In the genomic region with DNA sequence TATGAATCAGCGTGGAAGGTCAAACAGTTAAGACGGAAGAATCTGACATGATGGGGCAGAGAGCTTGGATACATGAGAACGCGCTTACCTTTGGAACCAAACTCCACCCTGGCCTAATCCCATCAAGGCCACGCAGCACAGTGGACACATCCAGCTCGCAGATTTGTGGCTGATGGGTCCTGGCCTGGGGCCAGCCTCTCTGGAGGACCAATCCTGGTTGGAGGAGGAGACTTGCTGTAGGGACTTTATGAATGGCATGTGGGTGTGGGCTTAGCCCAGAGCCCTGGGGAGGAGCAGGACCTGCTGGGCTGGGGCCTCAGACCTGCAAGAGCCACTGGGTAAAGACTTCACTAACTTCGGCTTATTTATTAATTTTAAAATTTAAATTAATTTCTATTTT, we compare ENCODE assay signal across 12 cellular contexts.
DNase-seq lines count a peak whose midpoint lies in the region; ATAC-seq, FAIRE-seq and TF ChIP-seq lines count a peak whose summit lies in the region.
"Had no signal": no experiment of that assay in that cellular context is flagged by ENCODE, and none has a peak within 500 bp of the region (broad histone marks: within the 10 kb centered on the region; RNA-seq: fewer than 3 reads in every experiment).

No MANE protein-coding gene starts in this region.

- H3K79me2 ChIP-seq in HepG2 (ENCODE audit: insufficient read depth, low read length): no peaks in the 10 kb centered on the region

- no TSS peak for BruUV-seq in HepG2 (replicated peaks; lab: Mats Ljungman, UMichigan)

- in situ Hi-C loops in HepG2 (cut with HindIII; ENCODE audit: extremely low pct_ligation_motif_present, low pct_unique_long_range_greater_than_20kb): no loop called here

- no peak overlapping the region for H3K27ac ChIP-seq in HepG2 (ENCODE audit: extremely low read length, insufficient read depth, low read length)
- no peak overlapping the region for H3K27ac ChIP-seq in right lobe of liver
- H3K27ac ChIP-seq: A549 had no signal

- H3K4me2 ChIP-seq in HepG2 (ENCODE audit: low read depth, low read length): no peak overlapping the region
- H3K4me2 ChIP-seq: A549 had no signal

- H3K4me1 ChIP-seq in HepG2 (ENCODE audit: insufficient read depth, low read length) (no peaks in the 10 kb centered on the region), right lobe of liver (no peaks in the 10 kb centered on the region)
- H3K4me1 ChIP-seq: A549, Caco-2 had no signal

- no peak overlapping the region for H3K9ac ChIP-seq in HepG2 (ENCODE audit: insufficient read depth, low read depth, low read length)

- no peak for TF ChIP-seq CTCF in HepG2 (CRISPR knock-in tag; IDR thresholded peaks at IDR 0.05)
- TF ChIP-seq CTCF in right lobe of liver (IDR thresholded peaks at IDR 0.05): no peak

- no peak overlapping the region for H2AFZ ChIP-seq in HepG2 (ENCODE audit: low read length)

- peaks cover 1 to 24% of the 10 kb centered on the region in 2 experiments; a peak in 3 of 5 replicates for H3K27me3 ChIP-seq in HepG2 (ENCODE audit: control insufficient read depth in 1 of 2, insufficient read depth in 2 of 2, low read length in 2 of 2)
- H3K27me3 ChIP-seq in right lobe of liver: peaks cover 0 to 15% of the 10 kb centered on the region in 2 donors
- H3K27me3 ChIP-seq in MG63: peaks cover 19% of the 10 kb centered on the region

- peak; percentile 27 for DNase-seq in HepG2 (ENCODE audit: low spot score)
- DNase-seq in right lobe of liver: no peak
- peak; percentile 2 for DNase-seq in NCI-H69 (lab: John Stamatoyannopoulos, UW)
- peak; percentile 37 for DNase-seq in iPS-NIHi11 (ENCODE audit: low spot score)
- DNase-seq in MG63: no peak
- DNase-seq in left colon: no peak
- DNase-seq: CD8-positive, alpha-beta T cell; DND-41; GF-D8 had no signal

- POLR2A ChIA-PET in HepG2 (lab: Yijun Ruan, JAX): interaction anchor here (0.7 kb wide), 1 partner anchor 34 kb away, joined by 3 read pairs; no protein-coding TSS in a partner anchor

- H3K4me3 ChIP-seq in HepG2 (replicated peaks in 1 of 3; ENCODE audit: insufficient read depth in 1 of 3, low read depth in 2 of 3, low read length in 3 of 3) (no peak overlapping the region), right lobe of liver (no peak overlapping the region), MG63 (no peak overlapping the region)
- H3K4me3 ChIP-seq: A549 had no signal

- ATAC-seq in HepG2 (peak; percentile 53; the same call in 2 of the 3 replicates), right lobe of liver (no peak), left colon (no peak), GM18511 (IDR thresholded peaks at IDR 0.05; ENCODE audit: unreplicated experiment) (no peak)
- ATAC-seq: A549; CD8-positive, alpha-beta T cell had no signal

- CTCF ChIA-PET in HepG2 (lab: Yijun Ruan, JAX; ENCODE audit: low intra/inter-chr PET ratio, low total read pairs): no interaction called here

- no peaks in the 10 kb centered on the region for H3K9me3 ChIP-seq in HepG2 (ENCODE audit: low read length)
- no peaks in the 10 kb centered on the region for H3K9me3 ChIP-seq in right lobe of liver
- H3K9me3 ChIP-seq in MG63: no peaks in the 10 kb centered on the region
- H3K9me3 ChIP-seq: A549, Caco-2 had no signal

- WGBS in HepG2 (ENCODE audit: low lambda C conversion rate): 51% methylated on average over 7 of the region's 7 CpGs
- 64% methylated on average over 6 of the region's 7 CpGs for WGBS in right lobe of liver (ENCODE audit: insufficient coverage, low coverage, low lambda C conversion rate, missing lambda C conversion rate)

- no peaks in the 10 kb centered on the region for H4K20me1 ChIP-seq in HepG2 (ENCODE audit: insufficient read depth, low read length)

- intact Hi-C loops in HepG2 (cut with micrococcal nuclease; ENCODE audit: unreplicated experiment) (no loop called here), right lobe of liver (cut with DNase I) (no loop called here), left colon (cut with DNase I, micrococcal nuclease) (no loop called here)

- no peak for TF ChIP-seq EP300 in HepG2 (IDR thresholded peaks at IDR 0.05; ENCODE audit: low read depth in 2 of 2, low read length in 2 of 2)
- no peak for TF ChIP-seq EP300 in HepG2 (CRISPR knock-in tag; IDR thresholded peaks at IDR 0.05; ENCODE audit: borderline replicate concordance)

- no peak for TF ChIP-seq POLR2A in HepG2 (IDR thresholded peaks at IDR 0.05; ENCODE audit: insufficient read depth in 1 of 2, low read depth in 2 of 2, low read length in 2 of 2)
- TF ChIP-seq POLR2A in right lobe of liver (IDR thresholded peaks at IDR 0.05): no peak

- no peaks in the 10 kb centered on the region for H3K36me3 ChIP-seq in HepG2 (replicated peaks in 1 of 2; ENCODE audit: control insufficient read depth in 1 of 2, insufficient read depth in 2 of 2, low read length in 2 of 2)
- H3K36me3 ChIP-seq in right lobe of liver: no peaks in the 10 kb centered on the region
- H3K36me3 ChIP-seq in MG63: no peaks in the 10 kb centered on the region

- no peak for FAIRE-seq in HepG2 (lab: Jason Lieb, UNC)
- FAIRE-seq: A549 had no signal

- TF ChIP-seq RAD21 in HepG2 (CRISPR knock-in tag; IDR thresholded peaks at IDR 0.05): no peak

TF ChIP-seq in HepG2, 621 proteins besides CTCF, POLR2A, EP300 and RAD21:
- TF ChIP-seq, protein P1, sequence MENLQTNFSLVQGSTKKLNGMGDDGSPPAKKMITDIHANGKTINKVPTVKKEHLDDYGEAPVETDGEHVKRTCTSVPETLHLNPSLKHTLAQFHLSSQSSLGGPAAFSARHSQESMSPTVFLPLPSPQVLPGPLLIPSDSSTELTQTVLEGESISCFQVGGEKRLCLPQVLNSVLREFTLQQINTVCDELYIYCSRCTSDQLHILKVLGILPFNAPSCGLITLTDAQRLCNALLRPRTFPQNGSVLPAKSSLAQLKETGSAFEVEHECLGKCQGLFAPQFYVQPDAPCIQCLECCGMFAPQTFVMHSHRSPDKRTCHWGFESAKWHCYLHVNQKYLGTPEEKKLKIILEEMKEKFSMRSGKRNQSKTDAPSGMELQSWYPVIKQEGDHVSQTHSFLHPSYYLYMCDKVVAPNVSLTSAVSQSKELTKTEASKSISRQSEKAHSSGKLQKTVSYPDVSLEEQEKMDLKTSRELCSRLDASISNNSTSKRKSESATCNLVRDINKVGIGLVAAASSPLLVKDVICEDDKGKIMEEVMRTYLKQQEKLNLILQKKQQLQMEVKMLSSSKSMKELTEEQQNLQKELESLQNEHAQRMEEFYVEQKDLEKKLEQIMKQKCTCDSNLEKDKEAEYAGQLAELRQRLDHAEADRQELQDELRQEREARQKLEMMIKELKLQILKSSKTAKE (CRISPR knock-in tag; IDR thresholded peaks at IDR 0.05; ENCODE audit: borderline replicate concordance): no peak
- TF ChIP-seq ZNF773 (CRISPR knock-in tag; IDR thresholded peaks at IDR 0.05; ENCODE audit: borderline replicate concordance) (no peak), POLR2AphosphoS2 (IDR thresholded peaks at IDR 0.05; ENCODE audit: low read depth, low read length) (no peak), EED (CRISPR knock-in tag; IDR thresholded peaks at IDR 0.05) (no peak)
- TF ChIP-seq, protein P2, sequence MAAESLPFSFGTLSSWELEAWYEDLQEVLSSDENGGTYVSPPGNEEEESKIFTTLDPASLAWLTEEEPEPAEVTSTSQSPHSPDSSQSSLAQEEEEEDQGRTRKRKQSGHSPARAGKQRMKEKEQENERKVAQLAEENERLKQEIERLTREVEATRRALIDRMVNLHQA (CRISPR knock-in tag; IDR thresholded peaks at IDR 0.05): no peak
TF ChIP-seq in HepG2: peak in this region for 0.

Comparison
In these comparisons a context has a peak if more than half of its experiments do, and no peak if none do; other contexts are left out.
1. DNase-seq: peak in HepG2 (single experiment), NCI-H69 (single experiment) and iPS-NIHi11 (single experiment); none in right lobe of liver (0 of 3), MG63 (single experiment) and left colon (0 of 2).